Comparison of ENCODE assay signal across 1 cellular context in genomic region chr10:15209827-15210509, GRCh38.
TF ChIP-seq lines count a peak whose summit lies in the region.

No MANE protein-coding gene starts in this region.

TF ChIP-seq in HepG2, 621 proteins besides CTCF, POLR2A, EP300 and RAD21 (continued from another document):
- TF ChIP-seq SOX13 (IDR thresholded peaks at IDR 0.05), result no peak
- TF ChIP-seq SOX13 (CRISPR knock-in tag; conservative IDR thresholded peaks at IDR 0.05 in 1 of 2, IDR thresholded peaks at IDR 0.05 in 1 of 2), result 0 out of 4 replicates have a peak, but pooled peaks of 1 of the 2 experiments have one; percentile 20
- TF ChIP-seq PLSCR1 (CRISPR knock-in tag; IDR thresholded peaks at IDR 0.05; ENCODE audit: borderline replicate concordance), result no peak
- TF ChIP-seq THAP7 (CRISPR knock-in tag; IDR thresholded peaks at IDR 0.05), result no peak
- TF ChIP-seq ZBTB20 (CRISPR knock-in tag; IDR thresholded peaks at IDR 0.05; ENCODE audit: borderline replicate concordance, low read depth), result 0 out of 2 replicates have a peak, but pooled peaks have one; percentile 36
- 0 out of 2 replicates have a peak, but pooled peaks have one; percentile 28 for TF ChIP-seq BATF2 (CRISPR knock-in tag; IDR thresholded peaks at IDR 0.05)
- TF ChIP-seq MXI1 (IDR thresholded peaks at IDR 0.05; ENCODE audit: borderline replicate concordance, low read depth, low read length), result 0 out of 3 replicates have a peak, but pooled peaks have one; percentile 9
- TF ChIP-seq STAG1 (CRISPR knock-in tag; IDR thresholded peaks at IDR 0.05), result peak; percentile 85
- peak; percentile 16; the same call in 1 of the 2 replicates for TF ChIP-seq PATZ1 (CRISPR knock-in tag; IDR thresholded peaks at IDR 0.05)
- no peak for TF ChIP-seq KMT2A (CRISPR knock-in tag; IDR thresholded peaks at IDR 0.05)
- peak; percentile 28; the same call in 1 of the 2 replicates for TF ChIP-seq ERF (CRISPR knock-in tag; IDR thresholded peaks at IDR 0.05)
- TF ChIP-seq SMC3 (IDR thresholded peaks at IDR 0.05; ENCODE audit: low read length), result peak; percentile 77
- 0 out of 2 replicates have a peak, but pooled peaks have one; percentile 38 for TF ChIP-seq SAP130 (CRISPR knock-in tag; IDR thresholded peaks at IDR 0.05; ENCODE audit: low read depth)
- TF ChIP-seq MED1 (CRISPR knock-in tag; IDR thresholded peaks at IDR 0.05), result 0 out of 2 replicates have a peak, but pooled peaks have one; percentile 13
- TF ChIP-seq HNRNPK (IDR thresholded peaks at IDR 0.05; ENCODE audit: low read depth, low read length, poor library complexity, severe bottlenecking), result no peak
- peak; percentile 72; the same call in 1 of the 2 replicates for TF ChIP-seq ZNF44 (CRISPR knock-in tag; IDR thresholded peaks at IDR 0.05)
- TF ChIP-seq FOXK1 (CRISPR knock-in tag; IDR thresholded peaks at IDR 0.05; ENCODE audit: borderline replicate concordance, low read depth), result no peak
- TF ChIP-seq FOSL2 (CRISPR knock-in tag; IDR thresholded peaks at IDR 0.05), result peak; percentile 21; the same call in 1 of the 2 replicates
- TF ChIP-seq REPIN1 (CRISPR knock-in tag; IDR thresholded peaks at IDR 0.05; ENCODE audit: borderline replicate concordance, low read depth), result 0 out of 2 replicates have a peak, but pooled peaks have one; percentile 46
- no peak for TF ChIP-seq MAFF (IDR thresholded peaks at IDR 0.05; ENCODE audit: low read depth, low read length)
- no peak for TF ChIP-seq KDM3A (CRISPR knock-in tag; IDR thresholded peaks at IDR 0.05; ENCODE audit: low read depth)
- peak in 1 of 2 experiments; percentile 42; a peak in 2 of 4 replicates for TF ChIP-seq HMGXB4 (CRISPR knock-in tag; IDR thresholded peaks at IDR 0.05; ENCODE audit: borderline replicate concordance in 1 of 2, low read depth in 1 of 2)
- TF ChIP-seq TEAD3 (CRISPR knock-in tag; optimal IDR thresholded peaks at IDR 0.05; ENCODE audit: borderline replicate concordance), result peak; percentile 35
- no peak for TF ChIP-seq ZNF180 (CRISPR knock-in tag; IDR thresholded peaks at IDR 0.05; ENCODE audit: borderline replicate concordance, low read depth)
- no peak for TF ChIP-seq REL (CRISPR knock-in tag; conservative IDR thresholded peaks at IDR 0.05)
- TF ChIP-seq CREBL2 (CRISPR knock-in tag; IDR thresholded peaks at IDR 0.05; ENCODE audit: borderline replicate concordance), result no peak
- TF ChIP-seq ATF4 (CRISPR knock-in tag; IDR thresholded peaks at IDR 0.05), result 0 out of 4 replicates have a peak, but pooled peaks of 1 of the 2 experiments have one; percentile 13
- no peak for TF ChIP-seq ZGPAT (CRISPR knock-in tag; IDR thresholded peaks at IDR 0.05)
- TF ChIP-seq PITX1 (CRISPR knock-in tag; IDR thresholded peaks at IDR 0.05), result 0 out of 2 replicates have a peak, but pooled peaks have one; percentile 35
- TF ChIP-seq THAP11 (CRISPR knock-in tag; IDR thresholded peaks at IDR 0.05), result no peak
- TF ChIP-seq ZNF652 (CRISPR knock-in tag; IDR thresholded peaks at IDR 0.05; ENCODE audit: borderline replicate concordance, low read depth), result peak; percentile 76; the same call in 1 of the 2 replicates
- peak; percentile 88 for TF ChIP-seq ZSCAN25 (CRISPR knock-in tag; IDR thresholded peaks at IDR 0.05)
- no peak for TF ChIP-seq NRL (CRISPR knock-in tag; IDR thresholded peaks at IDR 0.05; ENCODE audit: borderline replicate concordance)
- TF ChIP-seq XRCC5 (optimal IDR thresholded peaks at IDR 0.05; ENCODE audit: low read length), result peak; percentile 78
- no peak for TF ChIP-seq KLF15 (CRISPR knock-in tag; IDR thresholded peaks at IDR 0.05; ENCODE audit: borderline replicate concordance)
- TF ChIP-seq CAMTA2 (CRISPR knock-in tag; IDR thresholded peaks at IDR 0.05; ENCODE audit: borderline replicate concordance), result no peak
- no peak for TF ChIP-seq POLR2G (IDR thresholded peaks at IDR 0.05; ENCODE audit: low read depth, low read length)
- TF ChIP-seq SPEN (CRISPR knock-in tag; IDR thresholded peaks at IDR 0.05; ENCODE audit: low read depth), result 0 out of 2 replicates have a peak, but pooled peaks have one; percentile 27
- peak; percentile 45; the same call in 1 of the 2 replicates for TF ChIP-seq GATAD2A (CRISPR knock-in tag; IDR thresholded peaks at IDR 0.05)
